In genomic region chr7:114175140-114175539, GRCh38 we compare ENCODE assay signal across 18 cellular contexts.
A peak's percentile ranks its signal among the peaks of the same experiment; 100 is the strongest.
DNase-seq lines count a peak whose midpoint lies in the region; FAIRE-seq and TF ChIP-seq lines count a peak whose summit lies in the region.
"Had no signal": no experiment of that assay in that cellular context is flagged by ENCODE, and none has a peak within 500 bp of the region (broad histone marks: within the 10 kb centered on the region; RNA-seq: fewer than 3 reads in every experiment).

No MANE protein-coding gene starts in this region.

- no peaks in the 10 kb centered on the region for H3K79me1 ChIP-seq in H9 (ENCODE audit: insufficient read depth, low read depth, low read length, poor library complexity, severe bottlenecking)

- TF ChIP-seq CTCF in epithelial cell of esophagus (IDR thresholded peaks at IDR 0.05; ENCODE audit: insufficient read depth, low read depth, low read length, missing control alignments) = no peak
- no peak for TF ChIP-seq CTCF in H9 (conservative IDR thresholded peaks at IDR 0.05)
- TF ChIP-seq CTCF in smooth muscle cell (IDR thresholded peaks at IDR 0.05; ENCODE audit: borderline replicate concordance, insufficient read depth, poor library complexity, severe bottlenecking) = no peak

- peak; percentile 31 for DNase-seq in HCEC 1CT
- peak; percentile 29 for DNase-seq in RCC 7860 (ENCODE audit: low spot score)
- DNase-seq in epithelial cell of esophagus (ENCODE audit: low read depth) = peak; percentile 28
- DNase-seq in non-pigmented ciliary epithelial cell (ENCODE audit: low read depth) = peak; percentile 15
- no peak for DNase-seq in NCI-H1930 (lab: John Stamatoyannopoulos, UW)
- DNase-seq in NOMO-1 treated with DMSO at 0.1 percent for 48 hours (lab: John Stamatoyannopoulos, UW; ENCODE audit: unreplicated experiment) = no peak
- no peak for DNase-seq in H9
- no peak for DNase-seq in smooth muscle cell (lab: John Stamatoyannopoulos, UW; ENCODE audit: unreplicated experiment)
- DNase-seq: DMS 273 treated with DMSO at 0.1 percent for 48 hours, Kasumi-1, MV-4-11, NCI-H1417 treated with DMSO at 0.1 percent for 48 hours, NCI-H2029 treated with DMSO at 0.1 percent for 48 hours, NCI-H526 treated with DMSO at 0.1 percent for 48 hours, Peyer's patch, SHP77 treated with DMSO at 0.1 percent for 48 hours had no signal

- no peak overlapping the region for H2BK5ac ChIP-seq in H9 (ENCODE audit: insufficient read length, low read length)

- no peaks in the 10 kb centered on the region for H3F3A ChIP-seq in smooth muscle cell (ENCODE audit: low read depth)

- no peak overlapping the region for H4K91ac ChIP-seq in H9 (ENCODE audit: insufficient read length, low read depth, low read length)

- FAIRE-seq in RCC 7860 (lab: Jason Lieb, UNC) = peak; percentile 45
- FAIRE-seq: H54 had no signal

- H3K4me1 ChIP-seq in H9 (ENCODE audit: insufficient read depth, low read length) (no peaks in the 10 kb centered on the region), smooth muscle cell (ENCODE audit: low read depth) (no peaks in the 10 kb centered on the region)
- H3K4me1 ChIP-seq: BLaER1, Peyer's patch had no signal

- H3K27ac Mint-ChIP-seq in H9 = no peak overlapping the region

- H3K27me3 ChIP-seq in H9 (ENCODE audit: insufficient read depth, low read length) (no peaks in the 10 kb centered on the region), smooth muscle cell (ENCODE audit: low read depth) (no peaks in the 10 kb centered on the region)
- H3K27me3 ChIP-seq: BLaER1, Peyer's patch had no signal

- no peak overlapping the region for H3T11ph ChIP-seq in H9 (ENCODE audit: low read length)

- no peak overlapping the region for H3K4ac ChIP-seq in H9 (ENCODE audit: low read depth, low read length)

- H3K23ac ChIP-seq in H9 (ENCODE audit: insufficient read length, low read depth, low read length) = no peak overlapping the region

- H2AFZ ChIP-seq in H9 (ENCODE audit: low read length) = no peak overlapping the region
- no peak overlapping the region for H2AFZ ChIP-seq in smooth muscle cell (ENCODE audit: low read depth)

- H2BK120ac ChIP-seq in H9 (ENCODE audit: low read depth, low read length, poor library complexity, severe bottlenecking) = no peak overlapping the region

- H2BK15ac ChIP-seq in H9 (ENCODE audit: low read depth, low read length) = no peak overlapping the region

- H3K79me2 ChIP-seq in H9 (ENCODE audit: insufficient read depth, low read length) (no peaks in the 10 kb centered on the region), smooth muscle cell (ENCODE audit: low read depth) (no peaks in the 10 kb centered on the region)

- no peaks in the 10 kb centered on the region for H3K4me1 Mint-ChIP-seq in H9

- H3K9me3 Mint-ChIP-seq in H9 = peaks cover 0 to 6% of the 10 kb centered on the region in 2 experiments; a peak in 2 of 5 replicates

- no peak overlapping the region for H4K5ac ChIP-seq in H9 (ENCODE audit: insufficient read length, low read depth, low read length)

- WGBS in H9 (ENCODE audit: extremely low coverage, insufficient read length, low lambda C conversion rate) = no CpG with 5 or more reads among the region's 3 CpGs
- WGBS in smooth muscle cell (ENCODE audit: low lambda C conversion rate) = 24% methylated on average over 3 of the region's 3 CpGs

- H3K36me3 Mint-ChIP-seq in H9 (ENCODE audit: insufficient read depth in 1 of 3, low read depth in 3 of 3) = peaks cover 0 to 3% (median 0%) of the 10 kb centered on the region in 3 experiments; a peak in 2 of 7 replicates

- no peak overlapping the region for H3K27ac ChIP-seq in H9 (ENCODE audit: insufficient read length, low read depth, low read length)
- H3K27ac ChIP-seq in smooth muscle cell (ENCODE audit: low read depth) = no peak overlapping the region
- H3K27ac ChIP-seq: BLaER1, Peyer's patch had no signal

- no peaks in the 10 kb centered on the region for H3K23me2 ChIP-seq in H9 (ENCODE audit: insufficient read length, low read depth, low read length, poor library complexity, severe bottlenecking)

- H3K4me3 Mint-ChIP-seq in H9 = no peak overlapping the region

- H3K27me3 Mint-ChIP-seq in H9 (ENCODE audit: low read depth) = no peaks in the 10 kb centered on the region; the same call in 1 of the 2 replicates

- no peak overlapping the region for H2AK5ac ChIP-seq in H9 (ENCODE audit: insufficient read length, low read length)

- H3K4me2 ChIP-seq in H9 (ENCODE audit: insufficient read depth, insufficient read length, low read length) (no peak overlapping the region), smooth muscle cell (no peak overlapping the region)
- H3K4me2 ChIP-seq: BLaER1 had no signal

- H3K4me3 ChIP-seq in epithelial cell of esophagus (ENCODE audit: low read length) (no peak overlapping the region), smooth muscle cell (no peak overlapping the region)
- H3K4me3 ChIP-seq: BLaER1, Peyer's patch had no signal

- H3K9ac ChIP-seq in H9 (ENCODE audit: extremely low read depth, insufficient read length, low read length) (no peak overlapping the region), smooth muscle cell (ENCODE audit: low read depth) (no peak overlapping the region)
- H3K9ac ChIP-seq: BLaER1 had no signal

- H3K36me3 ChIP-seq in smooth muscle cell (ENCODE audit: low read depth) = no peaks in the 10 kb centered on the region
- H3K36me3 ChIP-seq: BLaER1, Peyer's patch had no signal

- no peak overlapping the region for H3K18ac ChIP-seq in H9 (ENCODE audit: insufficient read length, low read depth, low read length)

- H3K9me3 ChIP-seq in H9 (ENCODE audit: control insufficient read depth, low read depth, low read length) (no peaks in the 10 kb centered on the region), smooth muscle cell (replicated peaks; ENCODE audit: low read depth) (no peaks in the 10 kb centered on the region)
- H3K9me3 ChIP-seq: BLaER1, Peyer's patch had no signal

- H3K14ac ChIP-seq in H9 (ENCODE audit: insufficient read depth, low read length) = no peak overlapping the region

- no peak overlapping the region for H2BK12ac ChIP-seq in H9 (ENCODE audit: insufficient read length, low read depth, low read length)

- H4K8ac ChIP-seq in H9 (replicated peaks; ENCODE audit: insufficient read length, low read depth, low read length) = no peak overlapping the region

- H3K56ac ChIP-seq in H9 (ENCODE audit: insufficient read length, low read depth, low read length) = no peak overlapping the region

- no peak overlapping the region for H2BK20ac ChIP-seq in H9 (ENCODE audit: low read depth, low read length, poor library complexity, severe bottlenecking)

- no peaks in the 10 kb centered on the region for H4K20me1 ChIP-seq in H9 (ENCODE audit: control insufficient read depth, insufficient read depth, insufficient read length)
- H4K20me1 ChIP-seq in smooth muscle cell (ENCODE audit: low read depth) = no peaks in the 10 kb centered on the region
- H4K20me1 ChIP-seq: BLaER1 had no signal

Comparison
In these comparisons a context has a peak if more than half of its experiments do, and no peak if none do; other contexts are left out.
1. DNase-seq: peak in HCEC 1CT (single experiment), RCC 7860 (single experiment), epithelial cell of esophagus (single experiment) and non-pigmented ciliary epithelial cell (single experiment); none in NCI-H1930 (0 of 2), NOMO-1 treated with DMSO at 0.1 percent for 48 hours (single experiment), H9 (single experiment) and smooth muscle cell (single experiment).